In the genomic region with DNA sequence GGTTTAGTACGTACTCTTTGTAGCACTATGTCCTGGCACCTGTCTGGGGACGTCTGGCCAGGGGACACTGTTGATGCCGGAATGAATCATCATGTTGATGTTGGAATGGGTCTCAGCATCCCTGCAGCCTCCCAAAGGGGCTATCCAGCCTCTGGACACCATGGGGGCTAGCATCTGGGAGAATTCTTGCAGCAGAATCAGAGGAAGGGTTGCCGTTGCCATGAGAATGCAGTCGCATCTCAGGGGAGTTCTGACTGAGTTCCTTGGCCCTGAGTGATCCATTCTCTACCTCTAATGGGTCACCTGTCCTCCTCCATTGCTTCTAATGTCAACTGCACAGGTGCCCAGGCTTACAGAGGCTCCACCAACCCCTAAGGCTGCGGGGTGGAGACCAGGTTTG, we compare ENCODE assay signal across 9 cellular contexts.
"Had no signal": no experiment of that assay in that cellular context is flagged by ENCODE, and none has a peak within 500 bp of the region (broad histone marks: within the 10 kb centered on the region; RNA-seq: fewer than 3 reads in every experiment).

No MANE protein-coding gene starts in this region.

- H3K36me3 ChIP-seq: HAP-1 had no signal

- H3K36me3 Mint-ChIP-seq: IgD-negative memory B cell had no signal

- H2AFZ ChIP-seq: GM23248 had no signal

- H3K27ac Mint-ChIP-seq: HFFc6 had no signal

- H3K4me1 ChIP-seq: HAP-1 had no signal

- H3K4me3 ChIP-seq: GM23248, HAP-1 had no signal

- H3K9me3 Mint-ChIP-seq: HFFc6 had no signal

- H3K9ac ChIP-seq: GM23248, KMS-11 had no signal

- DNase-seq: GOT3 had no signal

- FAIRE-seq: H54, HepG2 had no signal

- H3K27ac ChIP-seq: GM23248, HL-60, KMS-11 had no signal

- H3K4me2 ChIP-seq: KMS-11 had no signal

- H3K4me3 Mint-ChIP-seq: HFFc6, IgD-negative memory B cell had no signal
